Comparison of ENCODE assay signal across 14 cellular contexts in genomic region chr3:193843447-193844301, GRCh38.
DNase-seq lines count a peak whose midpoint lies in the region; ATAC-seq and TF ChIP-seq lines count a peak whose summit lies in the region.
"Had no signal": no experiment of that assay in that cellular context is flagged by ENCODE, and none has a peak within 500 bp of the region (broad histone marks: within the 10 kb centered on the region; RNA-seq: fewer than 3 reads in every experiment).

No MANE protein-coding gene starts in this region.

- no peaks in the 10 kb centered on the region for H3K9me3 ChIP-seq in right atrium auricular region

- no peaks in the 10 kb centered on the region for H3K4me1 ChIP-seq in right atrium auricular region

- H3K36me3 Mint-ChIP-seq in activated naive CD8-positive, alpha-beta T cell treated with anti-CD3 and anti-CD28 coated beads for 36 hours: no peaks in the 10 kb centered on the region

- H3K27ac Mint-ChIP-seq in activated naive CD8-positive, alpha-beta T cell treated with anti-CD3 and anti-CD28 coated beads for 36 hours: no peak overlapping the region
- H3K27ac Mint-ChIP-seq: activated T-helper 17 cell treated with anti-CD3 and anti-CD28 coated beads, Interleukin-2, amount 50 U/mL, for 72 hours; H9; T-helper 2 cell treated with Interferon-gamma antibody and Interleukin-4, amounts not matched to agents 5 μg/mL and 100 μg/mL, for 36 hours had no signal

- no peak overlapping the region for H3K4me3 Mint-ChIP-seq in activated naive CD8-positive, alpha-beta T cell treated with anti-CD3 and anti-CD28 coated beads for 36 hours
- H3K4me3 Mint-ChIP-seq: activated T-helper 17 cell treated with anti-CD3 and anti-CD28 coated beads, Interleukin-2, amount 50 U/mL, for 72 hours; H9; T-helper 2 cell treated with Interferon-gamma antibody and Interleukin-4, amounts not matched to agents 5 μg/mL and 100 μg/mL, for 36 hours had no signal

- H3K27me3 ChIP-seq in right atrium auricular region: no peaks in the 10 kb centered on the region

- H3K9me3 Mint-ChIP-seq in activated naive CD8-positive, alpha-beta T cell treated with anti-CD3 and anti-CD28 coated beads for 36 hours: no peaks in the 10 kb centered on the region
- H3K9me3 Mint-ChIP-seq: activated T-helper 17 cell treated with anti-CD3 and anti-CD28 coated beads, Interleukin-2, amount 50 U/mL, for 72 hours; H9; T-helper 2 cell treated with Interferon-gamma antibody and Interleukin-4, amounts not matched to agents 5 μg/mL and 100 μg/mL, for 36 hours had no signal

- no peak for TF ChIP-seq CTCF in right atrium auricular region (IDR thresholded peaks at IDR 0.05)

- DNase-seq in right atrium auricular region (ENCODE audit: low spot score) (peak; percentile 21), left cardiac atrium (no peak), NCI-H146 (lab: John Stamatoyannopoulos, UW) (peak; percentile 81), left kidney (ENCODE audit: low read depth, low spot score) (peak; percentile 80), NCI-H345 (lab: John Stamatoyannopoulos, UW) (no peak)
- no peak for DNase-seq in activated naive CD8-positive, alpha-beta T cell treated with anti-CD3 and anti-CD28 coated beads for 36 hours
- DNase-seq in stimulated activated CD8-positive, alpha-beta memory T cell treated with anti-CD3 and anti-CD28 coated beads, Interleukin-4, amount 100 ng/mL, for 48 hours: no peak
- DNase-seq: H9, KBM-7, NCI-H526 treated with DMSO at 0.1 percent for 48 hours had no signal

- no peaks in the 10 kb centered on the region for H3K36me3 ChIP-seq in right atrium auricular region

- peaks cover 31% of the 10 kb centered on the region for H3K27me3 Mint-ChIP-seq in activated naive CD8-positive, alpha-beta T cell treated with anti-CD3 and anti-CD28 coated beads for 36 hours

- H3K27ac ChIP-seq in right atrium auricular region: no peak overlapping the region
- H3K27ac ChIP-seq: coronary artery had no signal

- no peaks in the 10 kb centered on the region for H3K4me1 Mint-ChIP-seq in activated naive CD8-positive, alpha-beta T cell treated with anti-CD3 and anti-CD28 coated beads for 36 hours
- H3K4me1 Mint-ChIP-seq: activated T-helper 17 cell treated with anti-CD3 and anti-CD28 coated beads, Interleukin-2, amount 50 U/mL, for 72 hours had no signal

- intact Hi-C loops in left cardiac atrium (cut with DNase I): no loop called here

- no peak for ATAC-seq in left cardiac atrium
- no peak for ATAC-seq in HG02623 (IDR thresholded peaks at IDR 0.05; ENCODE audit: unreplicated experiment)
- ATAC-seq: activated T-helper 17 cell treated with anti-CD3 and anti-CD28 coated beads, Interleukin-2, amount 50 U/mL, for 72 hours had no signal

- no peak overlapping the region for H3K4me3 ChIP-seq in right atrium auricular region
- H3K4me3 ChIP-seq: coronary artery had no signal

Comparison
In these comparisons a context has a peak if more than half of its experiments do, and no peak if none do; other contexts are left out.
1. DNase-seq: peak in right atrium auricular region (single experiment), NCI-H146 (single experiment) and left kidney (single experiment); none in left cardiac atrium (single experiment), activated naive CD8-positive, alpha-beta T cell treated with anti-CD3 and anti-CD28 coated beads for 36 hours (single experiment), NCI-H345 (single experiment) and stimulated activated CD8-positive, alpha-beta memory T cell treated with anti-CD3 and anti-CD28 coated beads, Interleukin-4, amount 100 ng/mL, for 48 hours (single experiment).